ENCODE assay signal across 15 cellular contexts in genomic region chr20:34956751-34957472, GRCh38. TPM values are rescaled to one million over a fixed set of nuclear protein-coding genes. Genes with fewer than 3 reads are reported as not detected.
A peak's percentile ranks its signal among the peaks of the same experiment; 100 is the strongest.
DNase-seq lines count a peak whose midpoint lies in the region; ATAC-seq, FAIRE-seq and TF ChIP-seq lines count a peak whose summit lies in the region.
"Had no signal": no experiment of that assay in that cellular context is flagged by ENCODE, and none has a peak within 500 bp of the region (broad histone marks: within the 10 kb centered on the region; RNA-seq: fewer than 3 reads in every experiment).

No MANE protein-coding gene starts in this region.

- H3K4me3 Mint-ChIP-seq in natural killer cell treated with Interleukin-12 subunit alpha and Interleukin-12 subunit beta and Interleukin-15 and Interleukin-18, amount 100 ng/mL, for 72 hours: peak overlapping the region; percentile 95

- peaks cover 6% of the 10 kb centered on the region for H3K79me2 ChIP-seq in HepG2 (ENCODE audit: insufficient read depth, low read length)

- H3K9me3 ChIP-seq in HepG2 (ENCODE audit: low read length) (no peaks in the 10 kb centered on the region), right lobe of liver (no peaks in the 10 kb centered on the region)
- H3K9me3 ChIP-seq: esophagus muscularis mucosa, left lung had no signal

- no peak overlapping the region for H3K27ac ChIP-seq in HepG2 (ENCODE audit: extremely low read length, insufficient read depth, low read length)
- H3K27ac ChIP-seq in right lobe of liver: no peak overlapping the region

- peaks cover 22% of the 10 kb centered on the region in 2 donors for H3K4me1 Mint-ChIP-seq in natural killer cell treated with Interleukin-12 subunit alpha and Interleukin-12 subunit beta and Interleukin-15 and Interleukin-18, amount 100 ng/mL, for 72 hours (ENCODE audit: low read depth in 2 of 2)

- H3K4me3 ChIP-seq in HepG2 (replicated peaks in 1 of 3; ENCODE audit: insufficient read depth in 1 of 3, low read depth in 2 of 3, low read length in 3 of 3) (peak overlapping the region; percentile 74 to 83 (median 82); a peak in 5 of 6 replicates), right lobe of liver (no peak overlapping the region)
- H3K4me3 ChIP-seq: hepatocyte had no signal

- CTCF ChIA-PET in HepG2 (lab: Yijun Ruan, JAX; ENCODE audit: low intra/inter-chr PET ratio, low total read pairs): interaction anchor here (3.1 to 9.2 kb wide), 2 partner anchors 83 to 123 kb away, joined by 13 to 123 read pairs; partner anchors contain the start of genes ACSS2 and GGT7

- intact Hi-C loops in HepG2 (cut with micrococcal nuclease; ENCODE audit: unreplicated experiment) (loop anchor here (1.0 kb wide), 1 partner anchor 83 kb away; no protein-coding TSS in a partner anchor), right lobe of liver (cut with DNase I) (loop anchor here (5.0 kb wide), 1 partner anchor 85 kb away; the partner anchor contains the start of gene GGT7 (in 2 of the 2))

- ATAC-seq in HepG2 (no peak; the same call in 2 of the 3 replicates), right lobe of liver (no peak), HG02642 (IDR thresholded peaks at IDR 0.05; ENCODE audit: poor library complexity, unreplicated experiment) (no peak), HG03457 (IDR thresholded peaks at IDR 0.05; ENCODE audit: unreplicated experiment) (no peak)
- no peak for ATAC-seq in natural killer cell treated with Interleukin-12 subunit alpha and Interleukin-12 subunit beta and Interleukin-15 and Interleukin-18, amount 100 ng/mL, for 72 hours
- ATAC-seq: left lung had no signal

- no peaks in the 10 kb centered on the region for H4K20me1 ChIP-seq in HepG2 (ENCODE audit: insufficient read depth, low read length)

- no peaks in the 10 kb centered on the region for H3K36me3 Mint-ChIP-seq in natural killer cell treated with Interleukin-12 subunit alpha and Interleukin-12 subunit beta and Interleukin-15 and Interleukin-18, amount 100 ng/mL, for 72 hours

- H2AFZ ChIP-seq in HepG2 (ENCODE audit: low read length): peak overlapping the region; percentile 20

- H3K27me3 ChIP-seq in HepG2 (ENCODE audit: control insufficient read depth in 1 of 2, insufficient read depth in 2 of 2, low read length in 2 of 2) (peaks cover 0 to 10% of the 10 kb centered on the region in 2 experiments; a peak in 2 of 5 replicates), right lobe of liver (no peaks in the 10 kb centered on the region)
- H3K27me3 ChIP-seq: esophagus muscularis mucosa, hepatocyte, left lung had no signal

- WGBS in HepG2 (ENCODE audit: low lambda C conversion rate): 63% methylated on average over 21 of the region's 21 CpGs
- 95% methylated on average over 4 of the region's 21 CpGs for WGBS in right lobe of liver (ENCODE audit: insufficient coverage, low coverage, low lambda C conversion rate, missing lambda C conversion rate)

- peak overlapping the region; percentile 84; the same call in 1 of the 2 replicates for H3K9ac ChIP-seq in HepG2 (ENCODE audit: insufficient read depth, low read depth, low read length)

- no peak for TF ChIP-seq POLR2A in HepG2 (IDR thresholded peaks at IDR 0.05; ENCODE audit: insufficient read depth in 1 of 2, low read depth in 2 of 2, low read length in 2 of 2)
- TF ChIP-seq POLR2A in right lobe of liver (IDR thresholded peaks at IDR 0.05): no peak

- TF ChIP-seq CTCF in HepG2 (CRISPR knock-in tag; IDR thresholded peaks at IDR 0.05): no peak
- no peak for TF ChIP-seq CTCF in right lobe of liver (IDR thresholded peaks at IDR 0.05)

- BruUV-seq in HepG2 (replicated peaks; lab: Mats Ljungman, UMichigan): no TSS peak

- no peak for TF ChIP-seq EP300 in HepG2 (IDR thresholded peaks at IDR 0.05; ENCODE audit: low read depth in 2 of 2, low read length in 2 of 2)
- TF ChIP-seq EP300 in HepG2 (CRISPR knock-in tag; IDR thresholded peaks at IDR 0.05; ENCODE audit: borderline replicate concordance): no peak

- no peaks in the 10 kb centered on the region for H3K9me3 Mint-ChIP-seq in natural killer cell treated with Interleukin-12 subunit alpha and Interleukin-12 subunit beta and Interleukin-15 and Interleukin-18, amount 100 ng/mL, for 72 hours

- H3K4me2 ChIP-seq in HepG2 (ENCODE audit: low read depth, low read length): peak overlapping the region; percentile 84

- TF ChIP-seq RAD21 in HepG2 (CRISPR knock-in tag; IDR thresholded peaks at IDR 0.05): no peak

- H3K36me3 ChIP-seq in HepG2 (replicated peaks in 1 of 2; ENCODE audit: control insufficient read depth in 1 of 2, insufficient read depth in 2 of 2, low read length in 2 of 2) (no peaks in the 10 kb centered on the region), right lobe of liver (no peaks in the 10 kb centered on the region)
- H3K36me3 ChIP-seq: esophagus muscularis mucosa had no signal

- POLR2A ChIA-PET in HepG2 (lab: Yijun Ruan, JAX): interaction anchor here (1.1 to 7.0 kb wide), 4 partner anchors 22 to 105 kb away, joined by 4 to 126 read pairs (median 8); partner anchors contain the start of genes ACSS2 and GGT7

- H3K27me3 Mint-ChIP-seq in natural killer cell treated with Interleukin-12 subunit alpha and Interleukin-12 subunit beta and Interleukin-15 and Interleukin-18, amount 100 ng/mL, for 72 hours: no peaks in the 10 kb centered on the region

- peaks cover 45% of the 10 kb centered on the region for H3K4me1 ChIP-seq in HepG2 (ENCODE audit: insufficient read depth, low read length)
- peaks cover 0 to 12% (median 2%) of the 10 kb centered on the region in 4 donors for H3K4me1 ChIP-seq in right lobe of liver

- DNase-seq in HepG2 (ENCODE audit: low spot score) (no peak), right lobe of liver (no peak), cerebellar cortex (ENCODE audit: low spot score) (peak; percentile 6), NCI-H446 (lab: John Stamatoyannopoulos, UW) (no peak), cerebellar nuclear complex (lab: John Stamatoyannopoulos, UW) (no peak)
- peak; percentile 42 for DNase-seq in natural killer cell treated with Interleukin-12 subunit alpha and Interleukin-12 subunit beta and Interleukin-15 and Interleukin-18, amount 100 ng/mL, for 72 hours (ENCODE audit: low spot score)
- DNase-seq: left lung; NCI-H2171; occipital lobe; SIG-M5; stimulated activated CD4-positive, alpha-beta T cell treated with anti-CD3 and anti-CD28 coated beads, Interleukin-12 subunit alpha, Interleukin-12 subunit beta, amount 100 ng/mL, for 4 hours had no signal

- H3K27ac Mint-ChIP-seq in natural killer cell treated with Interleukin-12 subunit alpha and Interleukin-12 subunit beta and Interleukin-15 and Interleukin-18, amount 100 ng/mL, for 72 hours: peak overlapping the region; percentile 94 to 96

- in situ Hi-C loops in HepG2 (cut with HindIII; ENCODE audit: extremely low pct_ligation_motif_present, low pct_unique_long_range_greater_than_20kb): loop anchor here (5.0 kb wide), 1 partner anchor 85 kb away; the partner anchor contains the start of gene GGT7

- FAIRE-seq in HepG2 (lab: Jason Lieb, UNC): no peak

RNA-seq across cellular contexts. Expression of gene MYH7B, which starts 1.2 kb away (rescaled TPM):
- total RNA-seq in HepG2 (2016; rRNA removed; fragmentation: Illumina TruSeq; extraction: Trizol) (0.18 and 0.20 TPM in 2 replicates), right lobe of liver (1 to 10 TPM in 1 of 6 experiments, under 1 TPM in 4, not detected in 1; 0.11 to 1.0 (median 0.39) TPM)
- 0.20 TPM in 1 of 2 replicates, not detected in the other for total RNA-seq in HepG2 (2016; cell fraction: cytosol; rRNA removed; fragmentation: Illumina TruSeq; extraction: Trizol; ENCODE audit: low read depth)
- 0.19 TPM in 1 of 2 replicates, not detected in the other for total RNA-seq in HepG2 (2016; cell fraction: insoluble cytoplasmic fraction; rRNA removed; fragmentation: Illumina TruSeq; extraction: Trizol)
- total RNA-seq in HepG2 (2016; cell fraction: membrane; rRNA removed; fragmentation: Illumina TruSeq; extraction: Trizol): 0.14 and 0.25 TPM in 2 replicates
- total RNA-seq in HepG2 (2016; cell fraction: nucleus; rRNA removed; fragmentation: Illumina TruSeq; extraction: Trizol): 0.50 and 0.93 TPM in 2 replicates
- polyA plus RNA-seq in HepG2 (2011; rRNA removed): 0.05 and 0.17 TPM in 2 replicates
- 0.03 and 0.04 TPM in 2 replicates for polyA plus RNA-seq in HepG2 (2011; cell fraction: cytosol; rRNA removed)
- 0.80 and 0.90 TPM in 2 replicates for polyA plus RNA-seq in HepG2 (2011; cell fraction: nucleus; rRNA removed)
- 0.51 and 0.55 TPM in 2 replicates for polyA plus RNA-seq in HepG2 (2012)
- 0.02 and 0.24 TPM in 2 replicates for polyA plus RNA-seq in HepG2 (2016; cell fraction: cytosol; fragmentation: Illumina TruSeq; extraction: Trizol; ENCODE audit: low read depth)
- 0.23 and 0.37 TPM in 2 replicates for polyA plus RNA-seq in HepG2 (2016; cell fraction: insoluble cytoplasmic fraction; fragmentation: Illumina TruSeq; extraction: Trizol; ENCODE audit: low read depth)
- polyA plus RNA-seq in HepG2 (2016; cell fraction: membrane; fragmentation: Illumina TruSeq; extraction: Trizol; ENCODE audit: low read depth): 0.21 and 0.32 TPM in 2 replicates
- polyA plus RNA-seq in HepG2 (2016; cell fraction: nucleus; fragmentation: Illumina TruSeq; extraction: Trizol; ENCODE audit: insufficient read depth, low read depth): 0.96 and 2.1 TPM in 2 replicates
- 0.09 TPM in 1 of 2 replicates, not detected in the other for polyA minus RNA-seq in HepG2 (2011; rRNA and poly(A)+ RNA removed; ENCODE audit: low replicate concordance)
- polyA minus RNA-seq in HepG2 (2011; cell fraction: cytosol; rRNA and poly(A)+ RNA removed): not detected in 2 replicates
- polyA minus RNA-seq in HepG2 (2011; cell fraction: nucleus; rRNA and poly(A)+ RNA removed): 0.13 and 0.50 TPM in 2 replicates
- under 1 TPM in 1 of 2 donors, not detected in 1; 0.19 TPM for total RNA-seq in natural killer cell treated with Interleukin-12 subunit alpha and Interleukin-12 subunit beta and Interleukin-15 and Interleukin-18, amount 100 ng/mL, for 72 hours

RNA-seq across cellular contexts. Expression of gene GSS, which starts 1.3 kb away (rescaled TPM):
- total RNA-seq in HepG2 (2016; rRNA removed; fragmentation: Illumina TruSeq; extraction: Trizol) (102 and 107 TPM in 2 replicates), right lobe of liver (10 to 100 TPM; 25.9 to 63.6 (median 31.7) TPM)
- total RNA-seq in HepG2 (2016; cell fraction: cytosol; rRNA removed; fragmentation: Illumina TruSeq; extraction: Trizol; ENCODE audit: low read depth): 24.0 and 24.9 TPM in 2 replicates
- total RNA-seq in HepG2 (2016; cell fraction: insoluble cytoplasmic fraction; rRNA removed; fragmentation: Illumina TruSeq; extraction: Trizol): 101 and 108 TPM in 2 replicates
- total RNA-seq in HepG2 (2016; cell fraction: membrane; rRNA removed; fragmentation: Illumina TruSeq; extraction: Trizol): 34.7 and 36.9 TPM in 2 replicates
- 65.3 and 66.8 TPM in 2 replicates for total RNA-seq in HepG2 (2016; cell fraction: nucleus; rRNA removed; fragmentation: Illumina TruSeq; extraction: Trizol)
- polyA plus RNA-seq in HepG2 (2011; rRNA removed): 74.1 and 80.1 TPM in 2 replicates
- polyA plus RNA-seq in HepG2 (2011; cell fraction: cytosol; rRNA removed): 61.4 and 72.0 TPM in 2 replicates
- 134 and 148 TPM in 2 replicates for polyA plus RNA-seq in HepG2 (2011; cell fraction: nucleus; rRNA removed)
- polyA plus RNA-seq in HepG2 (2012): 34.1 and 41.6 TPM in 2 replicates
- 19.2 and 19.4 TPM in 2 replicates for polyA plus RNA-seq in HepG2 (2016; cell fraction: cytosol; fragmentation: Illumina TruSeq; extraction: Trizol; ENCODE audit: low read depth)
- polyA plus RNA-seq in HepG2 (2016; cell fraction: insoluble cytoplasmic fraction; fragmentation: Illumina TruSeq; extraction: Trizol; ENCODE audit: low read depth): 102 and 104 TPM in 2 replicates
- 24.4 and 27.0 TPM in 2 replicates for polyA plus RNA-seq in HepG2 (2016; cell fraction: membrane; fragmentation: Illumina TruSeq; extraction: Trizol; ENCODE audit: low read depth)
- polyA plus RNA-seq in HepG2 (2016; cell fraction: nucleus; fragmentation: Illumina TruSeq; extraction: Trizol; ENCODE audit: insufficient read depth, low read depth): 106 and 116 TPM in 2 replicates
- 86.0 and 125 TPM in 2 replicates for polyA minus RNA-seq in HepG2 (2011; rRNA and poly(A)+ RNA removed; ENCODE audit: low replicate concordance)
- polyA minus RNA-seq in HepG2 (2011; cell fraction: cytosol; rRNA and poly(A)+ RNA removed): 23.0 and 28.1 TPM in 2 replicates
- 65.4 and 67.3 TPM in 2 replicates for polyA minus RNA-seq in HepG2 (2011; cell fraction: nucleus; rRNA and poly(A)+ RNA removed)
- 10 to 100 TPM; 53.3 to 71.3 TPM for total RNA-seq in natural killer cell treated with Interleukin-12 subunit alpha and Interleukin-12 subunit beta and Interleukin-15 and Interleukin-18, amount 100 ng/mL, for 72 hours

Comparison
In these comparisons a context has a peak if more than half of its experiments do, and no peak if none do; other contexts are left out.
1. H3K4me3 ChIP-seq: peak in HepG2 (3 of 3); none in right lobe of liver (0 of 3).
2. DNase-seq: peak in cerebellar cortex (single experiment) and natural killer cell treated with Interleukin-12 subunit alpha and Interleukin-12 subunit beta and Interleukin-15 and Interleukin-18, amount 100 ng/mL, for 72 hours (single experiment); none in HepG2 (single experiment), right lobe of liver (0 of 3), NCI-H446 (0 of 2) and cerebellar nuclear complex (0 of 2).